ENCODE assay signal across 8 cellular contexts in the genomic region with DNA sequence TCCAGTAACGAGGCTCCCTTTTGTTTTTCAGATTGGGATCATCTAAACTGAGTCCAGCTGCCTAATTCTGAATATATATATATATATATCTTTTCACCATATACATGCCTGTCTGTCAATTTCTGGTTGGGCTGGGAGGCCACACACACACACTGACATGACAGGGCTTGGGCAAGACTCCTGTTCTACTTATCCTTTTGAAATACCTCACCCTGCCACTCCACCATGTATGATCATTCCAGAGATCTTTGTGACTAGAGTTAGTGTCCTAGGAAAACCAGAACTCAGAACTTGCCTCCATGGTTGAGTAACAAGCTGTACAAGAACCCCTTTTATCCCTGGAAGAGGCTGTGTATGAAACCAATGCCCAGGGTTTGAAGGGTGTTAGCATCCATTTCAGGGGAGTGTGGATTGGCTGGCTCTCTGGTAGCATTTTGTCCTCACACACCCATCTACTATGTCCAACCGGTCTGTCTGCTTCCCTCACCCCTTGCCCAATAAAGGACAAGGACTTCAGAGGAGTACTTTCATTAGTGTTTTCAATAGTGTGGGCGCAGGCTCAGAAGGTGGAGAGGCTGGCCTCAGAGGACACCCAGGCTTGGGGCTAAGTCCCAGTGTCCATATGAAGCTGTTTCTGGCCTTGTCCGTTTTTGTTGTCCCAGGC. TPM values are rescaled to one million over a fixed set of nuclear protein-coding genes. Genes with fewer than 3 reads are reported as not detected.
DNase-seq lines count a peak whose midpoint lies in the region; ATAC-seq, FAIRE-seq and TF ChIP-seq lines count a peak whose summit lies in the region.
"Not testable (repeated sequence)": the region's sequence is repeated elsewhere in the genome, so short reads cannot be mapped to it uniquely, and the experiment has no call there.

No MANE protein-coding gene starts in this region.

- not testable (repeated sequence) for H2AFZ ChIP-seq in K562 (ENCODE audit: low read depth, low read length); hepatocyte

- not testable (repeated sequence) for H3K4me3 ChIP-seq in CD8-positive, alpha-beta memory T cell (ENCODE audit: low read length); hepatocyte
- H3K4me3 ChIP-seq in HUES6 (ENCODE audit: low read depth, low read length) (peak overlapping the region; percentile 85), Panc1 (ENCODE audit: low read depth in 2 of 2, low read length in 2 of 2) (peak overlapping the region; percentile 69 to 96), K562 (peak overlapping the region; percentile 83; the same call in 1 of the 2 replicates)

- TF ChIP-seq POLR2A in K562 (conservative IDR thresholded peaks at IDR 0.05), result not testable (repeated sequence)

- not testable (repeated sequence) for H3K9me1 ChIP-seq in K562 (ENCODE audit: control insufficient read depth, insufficient read depth, low read length)

- not testable (repeated sequence) for H3K27me3 ChIP-seq in CD8-positive, alpha-beta memory T cell (ENCODE audit: insufficient read depth, low read length, poor library complexity, severe bottlenecking); HUES6 (ENCODE audit: control insufficient read depth, insufficient read depth, low read length); Panc1 (ENCODE audit: control insufficient read depth, insufficient read depth, low read length); K562 (ENCODE audit: control insufficient read depth in 2 of 2, insufficient read depth in 2 of 2, low read length in 2 of 2); hepatocyte

- peaks cover 77% of the 10 kb centered on the region for H3K79me2 ChIP-seq in K562 (ENCODE audit: control insufficient read depth, insufficient read depth, low read length)
- peaks cover 33% of the 10 kb centered on the region for H3K79me2 ChIP-seq in hepatocyte

- not testable (repeated sequence) for H3K9me3 Mint-ChIP-seq in CD8-positive, alpha-beta memory T cell; activated CD8-positive, alpha-beta T cell treated with anti-CD3 and anti-CD28 coated beads for 36 hours; nephron; type B pancreatic cell

- H3K27ac ChIP-seq in CD8-positive, alpha-beta memory T cell (ENCODE audit: low read depth, low read length); HUES6 (ENCODE audit: low read depth, low read length): not testable (repeated sequence)
- H3K27ac ChIP-seq in Panc1 (ENCODE audit: low read length), result peak overlapping the region; percentile 99
- peak overlapping the region; percentile 95 for H3K27ac ChIP-seq in K562 (ENCODE audit: extremely low read depth, low read depth, low read length)
- peak overlapping the region; percentile 94 for H3K27ac ChIP-seq in hepatocyte

- H3K27ac Mint-ChIP-seq in CD8-positive, alpha-beta memory T cell, result peak overlapping the region in 6 of 8 donors; percentile 44 to 92 (median 70)
- H3K27ac Mint-ChIP-seq in activated CD8-positive, alpha-beta T cell treated with anti-CD3 and anti-CD28 coated beads for 36 hours, result peak overlapping the region; percentile 89
- H3K27ac Mint-ChIP-seq in nephron (peak overlapping the region; percentile 70 to 95 (median 88)), type B pancreatic cell (peak overlapping the region; percentile 97)

- H3K4me1 ChIP-seq in CD8-positive, alpha-beta memory T cell (ENCODE audit: insufficient read depth, low read length), result peaks cover 46% of the 10 kb centered on the region
- H3K4me1 ChIP-seq in HUES6 (ENCODE audit: control insufficient read depth, insufficient read depth, low read length), result peaks cover 15% of the 10 kb centered on the region
- peaks cover 35% of the 10 kb centered on the region for H3K4me1 ChIP-seq in Panc1 (ENCODE audit: control insufficient read depth, insufficient read depth, low read length)
- H3K4me1 ChIP-seq in K562 (replicated peaks in 1 of 2; ENCODE audit: control insufficient read depth in 2 of 2, insufficient read depth in 2 of 2, low read length in 2 of 2), result peaks cover 47 to 63% of the 10 kb centered on the region in 2 experiments
- peaks cover 34% of the 10 kb centered on the region for H3K4me1 ChIP-seq in hepatocyte (ENCODE audit: insufficient read depth)

- DNase-seq in CD8-positive, alpha-beta memory T cell; Panc1 (ENCODE audit: low read depth, low spot score); activated CD8-positive, alpha-beta T cell treated with anti-CD3 and anti-CD28 coated beads for 36 hours; K562 (ENCODE audit: extremely low read depth in 1 of 4, low spot score in 3 of 4); hepatocyte (ENCODE audit: low spot score); type B pancreatic cell (ENCODE audit: extremely low spot score, unreplicated experiment): not testable (repeated sequence)

- CTCF ChIA-PET in CD8-positive, alpha-beta memory T cell (lab: Charles Lee), result interaction anchor here (1.4 to 14.8 kb wide), 2 partner anchors 12 to 23 kb away, joined by 3 to 579 read pairs; a partner anchor contains a TSS
- CTCF ChIA-PET in Panc1 (lab: Charles Lee); K562 (lab: Yijun Ruan, JAX; ENCODE audit: low intra/inter-chr PET ratio): not testable (repeated sequence)
- CTCF ChIA-PET in activated CD8-positive, alpha-beta T cell treated with anti-CD3 and anti-CD28 coated beads for 36 hours (lab: Charles Lee), result interaction anchor here (4.7 to 13.9 kb wide), 2 partner anchors 23 to 79 kb away, joined by 34 to 609 read pairs; a partner anchor contains a TSS

- WGBS in K562 (ENCODE audit: insufficient coverage, low coverage, missing lambda C conversion rate), result 35% methylated on average over 4 of the region's 4 CpGs
- WGBS in hepatocyte (ENCODE audit: low lambda C conversion rate, missing lambda C conversion rate), result 84% methylated on average over 4 of the region's 4 CpGs

- not testable (repeated sequence) for TF ChIP-seq RAD21 in K562 (CRISPR knock-in tag; conservative IDR thresholded peaks at IDR 0.05 in 1 of 2, IDR thresholded peaks at IDR 0.05 in 1 of 2)

- not testable (repeated sequence) for BruUV-seq in Panc1 (replicated peaks; lab: Mats Ljungman, UMichigan); K562 (replicated peaks; lab: Mats Ljungman, UMichigan)

- intact Hi-C loops in Panc1 (cut with micrococcal nuclease; ENCODE audit: unreplicated experiment) (loop anchor here (10.0 kb wide), 1 partner anchor 181 kb away; a partner anchor contains a TSS), K562 (cut with micrococcal nuclease) (loop anchor here (10.0 kb wide), 1 partner anchor 391 kb away; no protein-coding TSS in a partner anchor)
- intact Hi-C loops in activated CD8-positive, alpha-beta T cell treated with anti-CD3 and anti-CD28 coated beads for 36 hours (cut with micrococcal nuclease), result not testable (repeated sequence)

- H4K20me1 ChIP-seq in K562 (replicated peaks; ENCODE audit: control insufficient read depth, insufficient read depth, low read length), result peaks cover 48% of the 10 kb centered on the region
- H4K20me1 ChIP-seq in hepatocyte (ENCODE audit: insufficient read depth, poor library complexity, severe bottlenecking), result peaks cover 34% of the 10 kb centered on the region

- H3K4me3 Mint-ChIP-seq in CD8-positive, alpha-beta memory T cell, result peak overlapping the region in 6 of 7 donors; percentile 13 to 90 (median 86)
- H3K4me3 Mint-ChIP-seq in activated CD8-positive, alpha-beta T cell treated with anti-CD3 and anti-CD28 coated beads for 36 hours, result peak overlapping the region; percentile 100
- H3K4me3 Mint-ChIP-seq in nephron (peak overlapping the region; percentile 85 to 92 (median 86)), type B pancreatic cell (peak overlapping the region; percentile 91)

- TF ChIP-seq EP300 in K562 (IDR thresholded peaks at IDR 0.05; ENCODE audit: low read length), result not testable (repeated sequence)

- TF ChIP-seq CTCF in Panc1 (IDR thresholded peaks at IDR 0.05); activated CD8-positive, alpha-beta T cell treated with anti-CD3 and anti-CD28 coated beads for 36 hours (IDR thresholded peaks at IDR 0.05); K562 (IDR thresholded peaks at IDR 0.05 in 2 of 3, conservative IDR thresholded peaks at IDR 0.05 in 1 of 3; ENCODE audit: insufficient read depth in 2 of 3, low read depth in 1 of 3, low read length in 3 of 3); hepatocyte (IDR thresholded peaks at IDR 0.05; ENCODE audit: poor library complexity); nephron (IDR thresholded peaks at IDR 0.05; ENCODE audit: unreplicated experiment in 3 of 3); type B pancreatic cell (conservative IDR thresholded peaks at IDR 0.05): not testable (repeated sequence)

- POLR2A ChIA-PET in CD8-positive, alpha-beta memory T cell (lab: Charles Lee), result not testable (repeated sequence)
- POLR2A ChIA-PET in Panc1 (lab: Charles Lee) (interaction anchor here (0.6 kb wide), 1 partner anchor 519 kb away, joined by 3 read pairs; no protein-coding TSS in a partner anchor), K562 (lab: Yijun Ruan, JAX) (interaction anchor here (0.6 to 11.1 kb wide), 11 partner anchors 9 to 126 kb away, joined by 3 to 367 read pairs (median 6); a partner anchor contains a TSS)
- POLR2A ChIA-PET in activated CD8-positive, alpha-beta T cell treated with anti-CD3 and anti-CD28 coated beads for 36 hours (lab: Charles Lee), result interaction anchor here (0.9 to 11.5 kb wide), 10 partner anchors 11 to 228 kb away, joined by 3 to 480 read pairs (median 8); a partner anchor contains a TSS

- peaks cover 3 to 70% (median 19%) of the 10 kb centered on the region in 3 donors for H3K36me3 Mint-ChIP-seq in CD8-positive, alpha-beta memory T cell
- peaks cover 60% of the 10 kb centered on the region for H3K36me3 Mint-ChIP-seq in activated CD8-positive, alpha-beta T cell treated with anti-CD3 and anti-CD28 coated beads for 36 hours (ENCODE audit: low read depth)
- peaks cover 51% of the 10 kb centered on the region for H3K36me3 Mint-ChIP-seq in nephron (ENCODE audit: low read depth)
- H3K36me3 Mint-ChIP-seq in type B pancreatic cell, result peaks cover 35% of the 10 kb centered on the region

- in situ Hi-C loops in Panc1 (cut with HindIII; ENCODE audit: low pct_unique_long_range_greater_than_20kb, low sequenced_read_pairs); K562 (cut with MboI): not testable (repeated sequence)

- H3K36me3 ChIP-seq in CD8-positive, alpha-beta memory T cell (ENCODE audit: insufficient read depth, low read length), result peaks cover 35% of the 10 kb centered on the region
- peaks cover 48% of the 10 kb centered on the region for H3K36me3 ChIP-seq in HUES6 (ENCODE audit: control insufficient read depth, insufficient read depth, low read length)
- H3K36me3 ChIP-seq in Panc1 (ENCODE audit: control insufficient read depth, insufficient read depth, low read length), result peaks cover 30% of the 10 kb centered on the region
- peaks cover 56% of the 10 kb centered on the region for H3K36me3 ChIP-seq in K562 (ENCODE audit: control insufficient read depth, insufficient read depth, low read length)
- not testable (repeated sequence) for H3K36me3 ChIP-seq in hepatocyte (replicated peaks; ENCODE audit: insufficient read depth, low read depth)

- not testable (repeated sequence) for H3K27me3 Mint-ChIP-seq in CD8-positive, alpha-beta memory T cell; activated CD8-positive, alpha-beta T cell treated with anti-CD3 and anti-CD28 coated beads for 36 hours; nephron (ENCODE audit: low read depth); type B pancreatic cell

- H3K4me1 Mint-ChIP-seq in CD8-positive, alpha-beta memory T cell, result peaks cover 70 to 89% (median 76%) of the 10 kb centered on the region in 3 donors
- peaks cover 35% of the 10 kb centered on the region for H3K4me1 Mint-ChIP-seq in activated CD8-positive, alpha-beta T cell treated with anti-CD3 and anti-CD28 coated beads for 36 hours (ENCODE audit: low read depth)
- peaks cover 55% of the 10 kb centered on the region for H3K4me1 Mint-ChIP-seq in nephron
- peaks cover 46% of the 10 kb centered on the region for H3K4me1 Mint-ChIP-seq in type B pancreatic cell (ENCODE audit: unreplicated experiment)

- ATAC-seq in Panc1; activated CD8-positive, alpha-beta T cell treated with anti-CD3 and anti-CD28 coated beads for 36 hours; K562: not testable (repeated sequence)

- not testable (repeated sequence) for H3K9me3 ChIP-seq in CD8-positive, alpha-beta memory T cell (ENCODE audit: low read length); HUES6 (ENCODE audit: control insufficient read depth, insufficient read depth, low read depth, low read length); Panc1 (ENCODE audit: control insufficient read depth, insufficient read depth, low read depth, low read length); K562 (replicated peaks; ENCODE audit: control insufficient read depth, insufficient read depth, low read depth, low read length); hepatocyte (ENCODE audit: low read depth)

- peak overlapping the region; percentile 11 for H3K9ac ChIP-seq in HUES6 (ENCODE audit: low read length)
- peak overlapping the region; percentile 96 to 100; a peak in 3 of 4 replicates for H3K9ac ChIP-seq in K562 (ENCODE audit: insufficient read depth in 1 of 2, low read depth in 2 of 2, low read length in 2 of 2)

- not testable (repeated sequence) for FAIRE-seq in K562 (lab: Jason Lieb, UNC)

- H3K4me2 ChIP-seq in K562 (ENCODE audit: insufficient read depth, low read length), result peak overlapping the region; percentile 99
- not testable (repeated sequence) for H3K4me2 ChIP-seq in hepatocyte

- H3K9me2 ChIP-seq in hepatocyte (replicated peaks; ENCODE audit: insufficient read depth), result not testable (repeated sequence)

RNA-seq across cellular contexts. Expression of a gene that starts 2.1 kb away (rescaled TPM):
- total RNA-seq in CD8-positive, alpha-beta memory T cell, result 10 to 100 TPM; 36.5 to 38.9 TPM
- not detected for polyA plus RNA-seq in CD8-positive, alpha-beta memory T cell
- total RNA-seq in Panc1 (2021; ENCODE audit: unreplicated experiment) (55.7 TPM), K562 (2014; rRNA removed) (15.8 and 26.0 TPM in 2 replicates), K562 (2014; rRNA removed; fragmentation: Illumina TruSeq; extraction: Trizol) (19.7 and 21.7 TPM in 2 replicates), K562 (2015; rRNA removed; fragmentation: Illumina TruSeq; extraction: Trizol) (15.7 and 18.1 TPM in 2 replicates), K562 (2021) (27.1 and 29.5 TPM in 2 replicates), hepatocyte (12.5 and 14.6 TPM in 2 replicates), type B pancreatic cell (ENCODE audit: low replicate concordance) (18.6 and 40.2 TPM in 2 replicates)
- polyA plus RNA-seq in Panc1 (2012; ENCODE audit: insufficient read length), result 52.2 TPM
- total RNA-seq in activated CD8-positive, alpha-beta T cell treated with anti-CD3 and anti-CD28 coated beads for 36 hours, result 1 to 10 TPM; 6.5 to 8.7 TPM
- 34.1 and 67.7 TPM in 2 replicates for total RNA-seq in K562 (2011; cell fraction: chromatin; rRNA removed; ENCODE audit: low replicate concordance)
- total RNA-seq in K562 (2011; cell fraction: nucleolus; rRNA removed), result 59.7 and 73.9 TPM in 2 replicates
- total RNA-seq in K562 (2011; cell fraction: nucleoplasm; rRNA removed), result 47.7 and 50.0 TPM in 2 replicates
- polyA plus RNA-seq in K562 (2011; rRNA removed) (17.2 and 33.2 TPM in 2 replicates), K562 (2014; fragmentation: Illumina TruSeq; extraction: Trizol) (34.2 and 37.7 TPM in 2 replicates), K562 (2014; fragmentation: Nextera tagmentation; extraction: Ambion mirVana) (10 to 100 TPM in 1 of 2 experiments, 1 to 10 TPM in 1; 6.8 to 10.2 TPM), K562 (2014; rRNA removed) (25.0 and 34.7 TPM in 2 replicates), hepatocyte (23.4 and 26.6 TPM in 2 replicates)
- 28.5 and 69.2 TPM in 2 replicates for polyA plus RNA-seq in K562 (2011; cell fraction: cytosol; rRNA removed)
- 25.3 and 42.9 TPM in 2 replicates for polyA plus RNA-seq in K562 (2011; cell fraction: nucleus; rRNA removed)
- polyA plus RNA-seq in K562 (2012), result 14.3 and 27.8 TPM in 2 replicates
- polyA minus RNA-seq in K562 (2011; rRNA and poly(A)+ RNA removed), result 15.8 and 41.3 TPM in 2 replicates
- polyA minus RNA-seq in K562 (2011; cell fraction: cytosol; rRNA and poly(A)+ RNA removed), result 7.2 and 13.1 TPM in 2 replicates
- polyA minus RNA-seq in K562 (2011; cell fraction: nucleus; rRNA and poly(A)+ RNA removed), result 32.4 and 42.9 TPM in 2 replicates

RNA-seq across cellular contexts. Expression of a gene that starts 4.2 kb away (rescaled TPM):
- 1,000 to 10,000 TPM; 2,670 to 2,692 TPM for total RNA-seq in CD8-positive, alpha-beta memory T cell
- 5,358 TPM for polyA plus RNA-seq in CD8-positive, alpha-beta memory T cell
- 1,475 TPM for total RNA-seq in Panc1 (2021; ENCODE audit: unreplicated experiment)
- 1,113 TPM for polyA plus RNA-seq in Panc1 (2012; ENCODE audit: insufficient read length)
- total RNA-seq in activated CD8-positive, alpha-beta T cell treated with anti-CD3 and anti-CD28 coated beads for 36 hours, result 1,000 to 10,000 TPM; 2,633 to 2,644 TPM
- total RNA-seq in K562 (2011; cell fraction: chromatin; rRNA removed; ENCODE audit: low replicate concordance), result 434 and 501 TPM in 2 replicates
- 468 and 553 TPM in 2 replicates for total RNA-seq in K562 (2011; cell fraction: nucleolus; rRNA removed)
- total RNA-seq in K562 (2011; cell fraction: nucleoplasm; rRNA removed), result 654 and 1,193 TPM in 2 replicates
- total RNA-seq in K562 (2014; rRNA removed), result 1,152 and 1,205 TPM in 2 replicates
- 2,395 and 2,469 TPM in 2 replicates for total RNA-seq in K562 (2014; rRNA removed; fragmentation: Illumina TruSeq; extraction: Trizol)
- 1,764 and 1,818 TPM in 2 replicates for total RNA-seq in K562 (2015; rRNA removed; fragmentation: Illumina TruSeq; extraction: Trizol)
- total RNA-seq in K562 (2021), result 2,532 and 2,839 TPM in 2 replicates
- 2,188 and 2,272 TPM in 2 replicates for polyA plus RNA-seq in K562 (2011; rRNA removed)
- polyA plus RNA-seq in K562 (2011; cell fraction: cytosol; rRNA removed), result 483 and 1,010 TPM in 2 replicates
- polyA plus RNA-seq in K562 (2011; cell fraction: nucleus; rRNA removed), result 376 and 671 TPM in 2 replicates
- polyA plus RNA-seq in K562 (2012), result 2,873 and 3,044 TPM in 2 replicates
- polyA plus RNA-seq in K562 (2014; fragmentation: Illumina TruSeq; extraction: Trizol), result 1,539 and 1,550 TPM in 2 replicates
- 1,000 to 10,000 TPM; 6,705 to 7,115 TPM for polyA plus RNA-seq in K562 (2014; fragmentation: Nextera tagmentation; extraction: Ambion mirVana)
- 1,016 and 1,176 TPM in 2 replicates for polyA plus RNA-seq in K562 (2014; rRNA removed)
- 3,418 and 5,037 TPM in 2 replicates for polyA minus RNA-seq in K562 (2011; rRNA and poly(A)+ RNA removed)
- 735 and 1,003 TPM in 2 replicates for polyA minus RNA-seq in K562 (2011; cell fraction: cytosol; rRNA and poly(A)+ RNA removed)
- 214 and 406 TPM in 2 replicates for polyA minus RNA-seq in K562 (2011; cell fraction: nucleus; rRNA and poly(A)+ RNA removed)
- total RNA-seq in hepatocyte, result 501 and 614 TPM in 2 replicates
- polyA plus RNA-seq in hepatocyte, result 1,050 and 1,115 TPM in 2 replicates
- 1,717 and 1,950 TPM in 2 replicates for total RNA-seq in type B pancreatic cell (ENCODE audit: low replicate concordance)

RNA-seq across cellular contexts. Expression of a gene that starts 4.6 kb away (rescaled TPM):
- total RNA-seq in CD8-positive, alpha-beta memory T cell, result 1 to 10 TPM; 8.0 to 8.8 TPM
- 2.5 TPM for polyA plus RNA-seq in CD8-positive, alpha-beta memory T cell
- total RNA-seq in Panc1 (2021; ENCODE audit: unreplicated experiment) (11.9 TPM), K562 (2014; rRNA removed) (4.6 and 5.8 TPM in 2 replicates), K562 (2014; rRNA removed; fragmentation: Illumina TruSeq; extraction: Trizol) (3.9 TPM in 2 replicates), K562 (2015; rRNA removed; fragmentation: Illumina TruSeq; extraction: Trizol) (3.6 and 4.5 TPM in 2 replicates), K562 (2021) (6.4 and 7.8 TPM in 2 replicates), hepatocyte (3.3 and 5.5 TPM in 2 replicates), type B pancreatic cell (ENCODE audit: low replicate concordance) (8.7 and 9.5 TPM in 2 replicates)
- polyA plus RNA-seq in Panc1 (2012; ENCODE audit: insufficient read length), result 9.1 TPM
- total RNA-seq in activated CD8-positive, alpha-beta T cell treated with anti-CD3 and anti-CD28 coated beads for 36 hours, result 1 to 10 TPM; 3.6 to 3.9 TPM
- total RNA-seq in K562 (2011; cell fraction: chromatin; rRNA removed; ENCODE audit: low replicate concordance), result 53.1 and 144 TPM in 2 replicates
- total RNA-seq in K562 (2011; cell fraction: nucleolus; rRNA removed), result 60.9 and 78.0 TPM in 2 replicates
- total RNA-seq in K562 (2011; cell fraction: nucleoplasm; rRNA removed), result 42.5 and 50.3 TPM in 2 replicates
- polyA plus RNA-seq in K562 (2011; rRNA removed) (16.6 and 17.7 TPM in 2 replicates), K562 (2014; fragmentation: Illumina TruSeq; extraction: Trizol) (5.7 and 8.2 TPM in 2 replicates), K562 (2014; fragmentation: Nextera tagmentation; extraction: Ambion mirVana) (1 to 10 TPM in 1 of 2 experiments, under 1 TPM in 1; 0.98 to 1.6 TPM), K562 (2014; rRNA removed) (7.6 and 10.3 TPM in 2 replicates), hepatocyte (8.1 and 9.7 TPM in 2 replicates)
- polyA plus RNA-seq in K562 (2011; cell fraction: cytosol; rRNA removed), result 11.0 and 15.6 TPM in 2 replicates
- 27.1 and 34.4 TPM in 2 replicates for polyA plus RNA-seq in K562 (2011; cell fraction: nucleus; rRNA removed)
- polyA plus RNA-seq in K562 (2012), result 5.1 and 5.5 TPM in 2 replicates
- polyA minus RNA-seq in K562 (2011; rRNA and poly(A)+ RNA removed), result 23.5 and 32.9 TPM in 2 replicates
- 9.6 and 10.3 TPM in 2 replicates for polyA minus RNA-seq in K562 (2011; cell fraction: cytosol; rRNA and poly(A)+ RNA removed)
- 18.8 and 23.9 TPM in 2 replicates for polyA minus RNA-seq in K562 (2011; cell fraction: nucleus; rRNA and poly(A)+ RNA removed)

RNA-seq across cellular contexts. Expression of a gene that starts 6.3 kb away (rescaled TPM):
- 1 to 10 TPM; 7.9 to 8.3 TPM for total RNA-seq in CD8-positive, alpha-beta memory T cell
- polyA plus RNA-seq in CD8-positive, alpha-beta memory T cell, result 2.6 TPM
- total RNA-seq in Panc1 (2021; ENCODE audit: unreplicated experiment), result 284 TPM
- 260 TPM for polyA plus RNA-seq in Panc1 (2012; ENCODE audit: insufficient read length)
- total RNA-seq in activated CD8-positive, alpha-beta T cell treated with anti-CD3 and anti-CD28 coated beads for 36 hours, result 10 to 100 TPM in 1 of 2 experiments, 1 to 10 TPM in 1; 9.8 to 14.4 TPM
- 3.0 and 5.4 TPM in 2 replicates for total RNA-seq in K562 (2011; cell fraction: chromatin; rRNA removed; ENCODE audit: low replicate concordance)
- total RNA-seq in K562 (2011; cell fraction: nucleolus; rRNA removed), result 1.2 and 2.6 TPM in 2 replicates
- total RNA-seq in K562 (2011; cell fraction: nucleoplasm; rRNA removed), result 2.2 and 3.7 TPM in 2 replicates
- 0.37 and 3.8 TPM in 2 replicates for total RNA-seq in K562 (2014; rRNA removed)
- 0.29 and 0.47 TPM in 2 replicates for total RNA-seq in K562 (2014; rRNA removed; fragmentation: Illumina TruSeq; extraction: Trizol)
- total RNA-seq in K562 (2015; rRNA removed; fragmentation: Illumina TruSeq; extraction: Trizol), result 0.18 and 0.26 TPM in 2 replicates
- total RNA-seq in K562 (2021), result 0.92 and 2.1 TPM in 2 replicates
- 0.60 and 0.81 TPM in 2 replicates for polyA plus RNA-seq in K562 (2011; rRNA removed)
- 0.45 and 0.53 TPM in 2 replicates for polyA plus RNA-seq in K562 (2011; cell fraction: cytosol; rRNA removed)
- polyA plus RNA-seq in K562 (2011; cell fraction: nucleus; rRNA removed), result 1.3 and 3.1 TPM in 2 replicates
- 0.10 and 0.36 TPM in 2 replicates for polyA plus RNA-seq in K562 (2012)
- polyA plus RNA-seq in K562 (2014; fragmentation: Illumina TruSeq; extraction: Trizol), result 0.19 TPM in 1 of 2 replicates, not detected in the other
- polyA plus RNA-seq in K562 (2014; fragmentation: Nextera tagmentation; extraction: Ambion mirVana), result under 1 TPM in 1 of 2 experiments, not detected in 1; 0.07 TPM
- polyA plus RNA-seq in K562 (2014; rRNA removed), result 0.44 and 1.0 TPM in 2 replicates
- not detected in 2 replicates for polyA minus RNA-seq in K562 (2011; rRNA and poly(A)+ RNA removed)
- 3.1 TPM in 1 of 2 replicates, not detected in the other for polyA minus RNA-seq in K562 (2011; cell fraction: cytosol; rRNA and poly(A)+ RNA removed)
- 0.81 and 1.3 TPM in 2 replicates for polyA minus RNA-seq in K562 (2011; cell fraction: nucleus; rRNA and poly(A)+ RNA removed)
- 160 and 184 TPM in 2 replicates for total RNA-seq in hepatocyte
- 180 and 185 TPM in 2 replicates for polyA plus RNA-seq in hepatocyte
- total RNA-seq in type B pancreatic cell (ENCODE audit: low replicate concordance), result 54.2 and 133 TPM in 2 replicates

RNA-seq across cellular contexts. Expression of a gene that starts 12.3 kb away (rescaled TPM):
- 1 to 10 TPM; 4.7 to 4.9 TPM for total RNA-seq in CD8-positive, alpha-beta memory T cell
- polyA plus RNA-seq in CD8-positive, alpha-beta memory T cell, result 1.2 TPM
- 4.9 TPM for total RNA-seq in Panc1 (2021; ENCODE audit: unreplicated experiment)
- polyA plus RNA-seq in Panc1 (2012; ENCODE audit: insufficient read length), result 3.6 TPM
- total RNA-seq in activated CD8-positive, alpha-beta T cell treated with anti-CD3 and anti-CD28 coated beads for 36 hours, result 1 to 10 TPM; 5.0 to 5.1 TPM
- total RNA-seq in K562 (2011; cell fraction: chromatin; rRNA removed; ENCODE audit: low replicate concordance), result 25.9 and 39.2 TPM in 2 replicates
- total RNA-seq in K562 (2011; cell fraction: nucleolus; rRNA removed), result 26.1 and 28.0 TPM in 2 replicates
- total RNA-seq in K562 (2011; cell fraction: nucleoplasm; rRNA removed), result 25.2 and 29.9 TPM in 2 replicates
- 5.9 and 6.6 TPM in 2 replicates for total RNA-seq in K562 (2014; rRNA removed)
- 2.7 and 2.9 TPM in 2 replicates for total RNA-seq in K562 (2014; rRNA removed; fragmentation: Illumina TruSeq; extraction: Trizol)
- 4.7 and 5.4 TPM in 2 replicates for total RNA-seq in K562 (2015; rRNA removed; fragmentation: Illumina TruSeq; extraction: Trizol)
- total RNA-seq in K562 (2021), result 5.3 and 5.6 TPM in 2 replicates
- 7.0 and 7.3 TPM in 2 replicates for polyA plus RNA-seq in K562 (2011; rRNA removed)
- 5.1 and 6.1 TPM in 2 replicates for polyA plus RNA-seq in K562 (2011; cell fraction: cytosol; rRNA removed)
- polyA plus RNA-seq in K562 (2011; cell fraction: nucleus; rRNA removed), result 28.0 and 51.9 TPM in 2 replicates
- polyA plus RNA-seq in K562 (2012), result 5.9 and 11.2 TPM in 2 replicates
- polyA plus RNA-seq in K562 (2014; fragmentation: Illumina TruSeq; extraction: Trizol), result 5.4 and 6.7 TPM in 2 replicates
- polyA plus RNA-seq in K562 (2014; fragmentation: Nextera tagmentation; extraction: Ambion mirVana), result 1 to 10 TPM in 1 of 2 experiments, under 1 TPM in 1; 0.78 to 1.3 TPM
- polyA plus RNA-seq in K562 (2014; rRNA removed), result 13.1 and 16.2 TPM in 2 replicates
- 2.1 and 3.2 TPM in 2 replicates for polyA minus RNA-seq in K562 (2011; rRNA and poly(A)+ RNA removed)
- polyA minus RNA-seq in K562 (2011; cell fraction: cytosol; rRNA and poly(A)+ RNA removed), result 1.0 and 3.0 TPM in 2 replicates
- polyA minus RNA-seq in K562 (2011; cell fraction: nucleus; rRNA and poly(A)+ RNA removed), result 5.7 and 7.2 TPM in 2 replicates
- total RNA-seq in hepatocyte, result 3.9 and 4.4 TPM in 2 replicates
- 1.1 and 1.8 TPM in 2 replicates for polyA plus RNA-seq in hepatocyte
- total RNA-seq in type B pancreatic cell (ENCODE audit: low replicate concordance), result 3.0 and 9.2 TPM in 2 replicates
